In the genomic region with DNA sequence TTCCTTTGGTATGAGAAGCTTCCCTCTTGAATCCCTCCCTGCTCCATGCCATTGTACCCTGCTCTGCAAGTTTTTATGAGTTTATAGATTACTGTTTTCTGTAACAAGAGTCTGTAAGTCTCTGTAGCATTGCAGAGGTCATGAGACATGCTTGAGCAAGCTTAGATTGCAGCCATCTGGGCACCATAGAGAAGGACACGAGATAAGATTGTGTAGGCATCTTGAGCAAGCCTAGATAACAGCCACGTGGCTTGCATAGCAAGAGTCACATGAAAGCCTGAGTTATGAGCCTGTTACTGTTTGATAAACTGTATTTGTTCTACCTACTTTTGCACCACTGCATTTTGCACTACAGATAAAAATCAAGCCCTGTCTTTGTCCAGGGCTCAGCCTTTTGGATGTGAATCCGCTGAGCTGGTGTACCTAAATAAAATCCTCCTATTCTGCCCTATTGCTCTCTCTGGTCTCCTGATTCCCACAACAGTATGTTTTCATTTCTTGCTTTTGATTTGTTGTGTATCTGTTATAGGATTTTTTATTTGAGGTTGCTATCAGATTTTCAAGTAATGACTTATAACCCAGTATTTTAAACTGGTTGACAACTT, we compare ENCODE assay signal across 25 cellular contexts.
"Had no signal": no experiment of that assay in that cellular context is flagged by ENCODE, and none has a peak within 500 bp of the region (broad histone marks: within the 10 kb centered on the region; RNA-seq: fewer than 3 reads in every experiment).

No MANE protein-coding gene starts in this region.

- H3K27me3 Mint-ChIP-seq: effector memory CD8-positive, alpha-beta T cell; memory B cell had no signal

- H2AFZ ChIP-seq: parathyroid adenoma had no signal

- H3K4me3 Mint-ChIP-seq: effector memory CD8-positive, alpha-beta T cell; memory B cell; nephron progenitor cell had no signal

- ATAC-seq: activated naive CD4-positive, alpha-beta T cell treated with anti-CD3 and anti-CD28 coated beads, Interleukin-2, amount 50 U/mL, for 72 hours; effector memory CD8-positive, alpha-beta T cell; heart left ventricle; left cardiac atrium; mucosa of descending colon; right cardiac atrium; stimulated activated naive CD8-positive, alpha-beta T cell treated with anti-CD3 and anti-CD28 coated beads, Interleukin-15, Interleukin-2, amounts not matched to agents 100 U/mL and 50 U/mL, for 24 hours had no signal

- H3K27ac Mint-ChIP-seq: activated naive CD4-positive, alpha-beta T cell treated with anti-CD3 and anti-CD28 coated beads, Interleukin-2, amount 50 U/mL, for 72 hours; effector memory CD8-positive, alpha-beta T cell; memory B cell; nephron progenitor cell had no signal

- H3K36me3 ChIP-seq: ascending aorta, heart left ventricle, tibial artery, WERI-Rb-1 had no signal

- H3K27ac ChIP-seq: ascending aorta, dorsolateral prefrontal cortex, epithelial cell of prostate, heart left ventricle, parathyroid adenoma, tibial artery, WERI-Rb-1 had no signal

- H3K4me3 ChIP-seq: ascending aorta, dorsolateral prefrontal cortex, heart left ventricle, mucosa of descending colon, tibial artery had no signal

- H3K9ac ChIP-seq: parathyroid adenoma had no signal

- H3K27me3 ChIP-seq: ascending aorta, dorsolateral prefrontal cortex, heart left ventricle, tibial artery had no signal

- H3K4me1 Mint-ChIP-seq: memory B cell, nephron progenitor cell had no signal

- H3K36me3 Mint-ChIP-seq: memory B cell had no signal

- FAIRE-seq: colon, urothelium cell line had no signal

- H3K79me2 ChIP-seq: parathyroid adenoma had no signal

- DNase-seq: activated CD4-positive, CD25-positive, alpha-beta regulatory T cell treated with anti-CD3 and anti-CD28 coated beads, Interleukin-2, amount 50 U/mL, for 72 hours; activated gamma-delta T cell treated with Interleukin-2 at 50 U/mL for 16 hours; activated T-cell treated with anti-CD3 and anti-CD28 coated beads, Interleukin-2, amount 50 U/mL, for 1 hour; central memory CD4-positive, alpha-beta T cell; dorsolateral prefrontal cortex; effector memory CD8-positive, alpha-beta T cell; heart left ventricle; islet precursor cell; left cardiac atrium; mucosa of descending colon; nephron progenitor cell; nucleus accumbens; right cardiac atrium; stimulated activated CD4-positive, alpha-beta T cell treated with anti-CD3 and anti-CD28 coated beads, Interleukin-12 subunit alpha, Interleukin-12 subunit beta, amount 100 ng/mL, for 4 hours; stimulated activated CD4-positive, alpha-beta T cell treated with anti-CD3 and anti-CD28 coated beads, Interleukin-4, amount 100 ng/mL, for 4 hours; stimulated activated naive CD8-positive, alpha-beta T cell treated with anti-CD3 and anti-CD28 coated beads, Interleukin-15, Interleukin-2, amounts not matched to agents 100 U/mL and 50 U/mL, for 24 hours; tibial artery; WERI-Rb-1 had no signal

- H3K4me1 ChIP-seq: ascending aorta, heart left ventricle, parathyroid adenoma, tibial artery had no signal
